In the genomic region with DNA sequence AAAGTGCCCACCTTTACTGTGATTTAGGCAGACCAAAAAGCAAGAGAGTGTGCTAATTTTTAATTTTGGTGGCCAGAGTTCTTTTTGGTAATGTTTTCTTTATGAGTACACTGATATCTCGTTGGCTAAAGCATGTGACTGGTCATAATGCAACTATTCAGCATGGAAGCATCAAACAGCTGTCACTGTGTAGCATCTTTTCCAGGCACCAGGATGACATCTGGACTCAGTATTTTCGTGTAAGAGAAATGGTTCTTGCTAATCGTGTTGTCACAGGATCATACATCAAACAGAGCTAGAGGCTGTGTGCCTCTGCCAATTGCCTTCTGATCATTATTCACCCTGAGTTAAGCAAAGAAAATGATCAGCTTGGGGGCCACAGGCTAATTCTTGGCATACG, we compare ENCODE assay signal across 19 cellular contexts.
DNase-seq lines count a peak whose midpoint lies in the region; ATAC-seq, FAIRE-seq and TF ChIP-seq lines count a peak whose summit lies in the region.
"Had no signal": no experiment of that assay in that cellular context is flagged by ENCODE, and none has a peak within 500 bp of the region (broad histone marks: within the 10 kb centered on the region; RNA-seq: fewer than 3 reads in every experiment).

No MANE protein-coding gene starts in this region.

- DNase-seq in EL (peak; percentile 60), NCI-H2081 treated with DMSO at 0.1 percent for 48 hours (lab: John Stamatoyannopoulos, UW) (peak; percentile 15), astrocyte (ENCODE audit: low read depth) (peak; percentile 84), myocyte (ENCODE audit: low read depth) (peak; percentile 70), nephron progenitor cell (no peak), spleen (no peak), left lobe of liver (ENCODE audit: low spot score) (no peak), NCI-H2029 treated with DMSO at 0.1 percent for 48 hours (lab: John Stamatoyannopoulos, UW) (no peak)
- DNase-seq: activated effector memory CD4-positive, alpha-beta T cell treated with anti-CD3 and anti-CD28 coated beads, Interleukin-2, amount 50 U/mL, for 16 hours; head of caudate nucleus; NCI-H2107; SHP77 treated with DMSO at 0.1 percent for 48 hours; stimulated activated CD4-positive, alpha-beta T cell treated with anti-CD3 and anti-CD28 coated beads, Interleukin-2, amount 100 ng/mL, for 24 hours; testis had no signal

- peaks cover 64% of the 10 kb centered on the region for H3K79me2 ChIP-seq in astrocyte (ENCODE audit: insufficient read depth, low read length)

- peaks cover 8% of the 10 kb centered on the region for H3K36me3 Mint-ChIP-seq in astrocyte (ENCODE audit: low read depth, unreplicated experiment)
- H3K36me3 Mint-ChIP-seq in nephron progenitor cell (ENCODE audit: low read depth) = peaks cover 24% of the 10 kb centered on the region

- no peaks in the 10 kb centered on the region for H3K27me3 ChIP-seq in astrocyte (ENCODE audit: insufficient read depth, low read length)
- H3K27me3 ChIP-seq in spleen (replicated peaks in 1 of 7) = no peaks in the 10 kb centered on the region
- H3K27me3 ChIP-seq: testis had no signal

- H3K9me3 Mint-ChIP-seq in astrocyte (ENCODE audit: unreplicated experiment) (no peaks in the 10 kb centered on the region), nephron progenitor cell (no peaks in the 10 kb centered on the region)

- intact Hi-C loops in spleen (cut with DNase I; ENCODE audit: low total_unique reads) = no loop called here

- TF ChIP-seq CTCF in astrocyte (IDR thresholded peaks at IDR 0.05; ENCODE audit: insufficient read depth, low read depth, low read length) (no peak), nephron progenitor cell (IDR thresholded peaks at IDR 0.05) (no peak), spleen (IDR thresholded peaks at IDR 0.05 in 8 of 11, conservative IDR thresholded peaks at IDR 0.05 in 3 of 11) (no peak)

- H3K27ac Mint-ChIP-seq in astrocyte (ENCODE audit: unreplicated experiment) (no peak overlapping the region), nephron progenitor cell (no peak overlapping the region)
- H3K27ac Mint-ChIP-seq: B cell, mesothelial cell of epicardium had no signal

- ATAC-seq in left lobe of liver = no peak

- H3K9me3 ChIP-seq in astrocyte (ENCODE audit: insufficient read depth, low read depth, low read length) (no peaks in the 10 kb centered on the region), spleen (no peaks in the 10 kb centered on the region)
- H3K9me3 ChIP-seq: testis had no signal

- H3K4me2 ChIP-seq in astrocyte (ENCODE audit: low read length) = peak overlapping the region; percentile 49

- H3K4me1 Mint-ChIP-seq in astrocyte (ENCODE audit: low read depth, unreplicated experiment) (peaks cover 35% of the 10 kb centered on the region), nephron progenitor cell (peaks cover 25% of the 10 kb centered on the region)
- H3K4me1 Mint-ChIP-seq: mesothelial cell of epicardium had no signal

- no peak overlapping the region for H2AFZ ChIP-seq in astrocyte (ENCODE audit: low read depth, low read length)

- no peak overlapping the region for H3K4me3 ChIP-seq in astrocyte (ENCODE audit: insufficient read depth, low read depth, low read length)
- H3K4me3 ChIP-seq in spleen = no peak overlapping the region
- H3K4me3 ChIP-seq: coronary artery, testis had no signal

- H3K4me3 Mint-ChIP-seq in astrocyte (ENCODE audit: unreplicated experiment) (no peak overlapping the region), nephron progenitor cell (no peak overlapping the region)
- H3K4me3 Mint-ChIP-seq: B cell, mesothelial cell of epicardium had no signal

- peaks cover 3% of the 10 kb centered on the region for H3K36me3 ChIP-seq in astrocyte (ENCODE audit: insufficient read depth, low read length)
- no peaks in the 10 kb centered on the region for H3K36me3 ChIP-seq in spleen

- H3K27ac ChIP-seq in astrocyte (ENCODE audit: low read depth, low read length) = peak overlapping the region; percentile 51
- no peak overlapping the region for H3K27ac ChIP-seq in spleen
- H3K27ac ChIP-seq: coronary artery, testis had no signal

- peaks cover 81% of the 10 kb centered on the region for H4K20me1 ChIP-seq in astrocyte (ENCODE audit: insufficient read depth, low read length)

- H3K4me1 ChIP-seq in astrocyte (ENCODE audit: insufficient read depth, low read length) (peaks cover 37% of the 10 kb centered on the region), spleen (peaks cover 0 to 20% (median 5%) of the 10 kb centered on the region in 6 donors)
- H3K4me1 ChIP-seq: testis had no signal

- WGBS in spleen, 5 donors = 70 to 89% (median 86%) methylated on average over 4 of the region's 4 CpGs

- no peaks in the 10 kb centered on the region for H3K27me3 Mint-ChIP-seq in astrocyte (ENCODE audit: low read depth, unreplicated experiment)
- H3K27me3 Mint-ChIP-seq in nephron progenitor cell (ENCODE audit: low read depth, poor library complexity) = no peaks in the 10 kb centered on the region
- H3K27me3 Mint-ChIP-seq: B cell had no signal

- no peak overlapping the region for H3K9ac ChIP-seq in astrocyte (ENCODE audit: low read length)

- FAIRE-seq in astrocyte (lab: Jason Lieb, UNC) = no peak
- FAIRE-seq: endothelial cell of umbilical vein, GM19239 had no signal

- no peak for TF ChIP-seq POLR2A in spleen (IDR thresholded peaks at IDR 0.05)

Comparison
In these comparisons a context has a peak if more than half of its experiments do, and no peak if none do; other contexts are left out.
1. DNase-seq: peak in EL (single experiment), NCI-H2081 treated with DMSO at 0.1 percent for 48 hours (single experiment), astrocyte (single experiment) and myocyte (single experiment); none in nephron progenitor cell (single experiment), spleen (single experiment), left lobe of liver (single experiment) and NCI-H2029 treated with DMSO at 0.1 percent for 48 hours (single experiment).